In genomic region chr7:44110724-44111635, GRCh38 we compare ENCODE assay signal across 16 cellular contexts. TPM values are rescaled to one million over a fixed set of nuclear protein-coding genes. Genes with fewer than 3 reads are reported as not detected.
DNase-seq lines count a peak whose midpoint lies in the region; ATAC-seq and TF ChIP-seq lines count a peak whose summit lies in the region.
"Had no signal": no experiment of that assay in that cellular context is flagged by ENCODE, and none has a peak within 500 bp of the region (broad histone marks: within the 10 kb centered on the region; RNA-seq: fewer than 3 reads in every experiment).

No MANE protein-coding gene starts in this region.

- ATAC-seq in HG03342 (IDR thresholded peaks at IDR 0.05; ENCODE audit: unreplicated experiment): no peak

- H3K9me3 ChIP-seq in breast epithelium (no peaks in the 10 kb centered on the region), KOPT-K1 (ENCODE audit: insufficient read depth, low read length, poor library complexity, severe bottlenecking) (no peaks in the 10 kb centered on the region), tibial artery (no peaks in the 10 kb centered on the region)

- DNase-seq in T47D (ENCODE audit: low read depth in 1 of 2, low spot score in 1 of 2) (peak; percentile 23 to 24), breast epithelium (ENCODE audit: low spot score in 2 of 2) (no peak), tibial artery (peak in 1 of 2 donors; percentile 76), pons (ENCODE audit: low spot score) (no peak)
- DNase-seq: AML-193; GF-D8; HFFc6; NCI-H2029 treated with DMSO at 0.1 percent for 48 hours; NCI-H524; NK-92 treated with Interleukin-12 subunit alpha and Interleukin-12 subunit beta, amount 100 ng/mL, for 24 hours; OCI-M1 had no signal

- peak overlapping the region in 1 of 3 donors; percentile 8 for H3K4me3 ChIP-seq in breast epithelium
- H3K4me3 ChIP-seq in tibial artery: no peak overlapping the region
- H3K4me3 ChIP-seq: GM23338 had no signal

- H3K36me3 Mint-ChIP-seq in brain: peaks cover 21% of the 10 kb centered on the region

- peak overlapping the region in 3 of 5 experiments; percentile 70 to 84 (median 78) for H3K27ac Mint-ChIP-seq in brain
- H3K27ac Mint-ChIP-seq: GM23338, HFFc6 had no signal

- H3K27me3 Mint-ChIP-seq in brain: no peaks in the 10 kb centered on the region

- intact Hi-C loops in breast epithelium (cut with DNase I; ENCODE audit: low total_unique reads) (no loop called here), tibial artery (cut with DNase I; ENCODE audit: low total_unique reads) (no loop called here)

- no peak for TF ChIP-seq CTCF in breast epithelium (IDR thresholded peaks at IDR 0.05)
- TF ChIP-seq CTCF in brain (conservative IDR thresholded peaks at IDR 0.05): no peak
- TF ChIP-seq CTCF in tibial artery (IDR thresholded peaks at IDR 0.05): no peak

- TF ChIP-seq POLR2A in breast epithelium (IDR thresholded peaks at IDR 0.05): no peak

- no peaks in the 10 kb centered on the region for H3K9me3 Mint-ChIP-seq in brain
- H3K9me3 Mint-ChIP-seq: GM23338, HFFc6 had no signal

- in situ Hi-C loops in T47D (cut with HindIII; ENCODE audit: low pct_unique_long_range_greater_than_20kb, low sequenced_read_pairs): no loop called here

- H3K36me3 ChIP-seq in breast epithelium (no peaks in the 10 kb centered on the region), KOPT-K1 (ENCODE audit: insufficient read depth, low read length) (peaks cover 100% of the 10 kb centered on the region), tibial artery (peaks cover 31 to 91% (median 82%) of the 10 kb centered on the region in 3 donors)

- no peak overlapping the region for H3K4me3 Mint-ChIP-seq in brain
- H3K4me3 Mint-ChIP-seq: HFFc6 had no signal

- H3K27ac ChIP-seq in breast epithelium: peak overlapping the region in 1 of 2 donors; percentile 32
- peak overlapping the region; percentile 100 for H3K27ac ChIP-seq in KOPT-K1 (ENCODE audit: low read depth, low read length, poor library complexity, severe bottlenecking)
- peak overlapping the region; percentile 98 to 100 for H3K27ac ChIP-seq in tibial artery

- peaks cover 24% of the 10 kb centered on the region for H3K4me1 Mint-ChIP-seq in brain

- H3K4me1 ChIP-seq in breast epithelium: peaks cover 0 to 2% of the 10 kb centered on the region in 2 donors
- peaks cover 10 to 86% (median 83%) of the 10 kb centered on the region in 4 donors for H3K4me1 ChIP-seq in tibial artery

- H3K27me3 ChIP-seq in breast epithelium: no peaks in the 10 kb centered on the region
- no peaks in the 10 kb centered on the region for H3K27me3 ChIP-seq in tibial artery

RNA-seq across cellular contexts. Expression of gene AEBP1, which starts 6.8 kb away (rescaled TPM):
- 100 to 1,000 TPM in 2 of 3 donors, 10 to 100 TPM in 1; 85.6 to 300 (median 145) TPM for total RNA-seq in breast epithelium
- 35.2 TPM for polyA plus RNA-seq in brain (ENCODE audit: insufficient read depth, low read depth, low replicate concordance)
- total RNA-seq: SK-MEL-5 had no signal

RNA-seq across cellular contexts. Expression of gene POLD2, which starts 12.4 kb away (rescaled TPM):
- 10 to 100 TPM; 38.9 to 49.8 (median 39.7) TPM for total RNA-seq in breast epithelium
- polyA plus RNA-seq in brain (ENCODE audit: insufficient read depth, low read depth, low replicate concordance): 162 TPM

RNA-seq across cellular contexts. Expression of gene POLM, which starts 28.6 kb away (rescaled TPM):
- 10 to 100 TPM; 22.4 to 44.8 (median 31.1) TPM for total RNA-seq in breast epithelium
- polyA plus RNA-seq in brain (ENCODE audit: insufficient read depth, low read depth, low replicate concordance): 9.1 TPM

RNA-seq across cellular contexts. Expression of gene MYL7, which starts 30.2 kb away (rescaled TPM):
- under 1 TPM in 1 of 3 donors, not detected in 2; 0.73 TPM for total RNA-seq in breast epithelium
- not detected for polyA plus RNA-seq in brain (ENCODE audit: insufficient read depth, low read depth, low replicate concordance)
- total RNA-seq: GM23338, SK-MEL-5 had no signal

RNA-seq across cellular contexts. Expression of gene PGAM2, which starts 45.6 kb away (rescaled TPM):
- total RNA-seq in breast epithelium: under 1 TPM; 0.64 to 0.73 (median 0.66) TPM
- 141 TPM for polyA plus RNA-seq in brain (ENCODE audit: insufficient read depth, low read depth, low replicate concordance)
- total RNA-seq: SK-MEL-5 had no signal

Comparison
In these comparisons a context has a peak if more than half of its experiments do, and no peak if none do; other contexts are left out.
1. DNase-seq: peak in T47D (2 of 2); none in breast epithelium (0 of 2) and pons (single experiment).